8 cellular contexts compared by ENCODE assay signal in the genomic region with DNA sequence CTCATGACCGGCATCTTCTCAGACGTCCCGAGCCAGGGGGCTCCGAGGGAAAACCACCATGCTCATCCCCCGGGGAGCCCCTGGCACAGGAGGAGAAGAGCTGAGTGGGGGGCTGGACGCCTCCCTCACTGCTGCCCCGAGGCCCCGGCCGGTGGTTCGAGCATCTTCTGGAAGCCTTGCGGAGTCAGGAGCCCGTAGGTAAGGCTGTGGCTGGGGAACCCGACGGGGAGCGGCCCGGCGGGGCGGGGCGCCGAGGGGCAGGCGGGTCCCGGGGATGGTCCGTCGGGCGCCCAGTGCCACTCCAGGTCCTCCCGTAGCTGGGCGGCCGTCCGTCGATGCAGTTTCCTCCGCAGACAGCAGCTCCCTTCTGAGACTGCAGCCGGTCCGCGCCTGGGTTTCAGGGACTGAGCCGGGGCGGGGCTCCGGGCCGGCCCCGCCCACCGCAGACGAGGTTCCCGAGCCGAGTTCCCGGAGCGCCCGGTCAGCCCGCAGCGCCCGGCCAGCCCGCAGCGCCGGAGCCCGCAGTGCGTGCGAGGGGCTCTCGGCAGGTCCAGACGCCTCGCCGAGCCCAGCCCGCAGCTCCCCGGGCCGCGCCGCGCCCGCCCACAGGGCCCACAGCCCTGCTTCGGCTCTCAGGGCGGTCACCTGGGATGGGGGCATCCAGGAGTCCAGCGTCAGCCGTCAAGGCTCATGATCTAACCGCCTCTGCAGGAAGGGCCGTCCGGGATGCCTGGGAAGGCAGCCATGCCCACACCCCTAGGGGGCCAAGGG. TPM values are rescaled to one million over a fixed set of nuclear protein-coding genes. Genes with fewer than 3 reads are reported as not detected.
A peak's percentile ranks its signal among the peaks of the same experiment; 100 is the strongest.
DNase-seq lines count a peak whose midpoint lies in the region; ATAC-seq and TF ChIP-seq lines count a peak whose summit lies in the region.

Gene PGF (minus strand): TSS at position 369 of the 771 bp plus-strand sequence. CDS start 355 bp downstream, at position 14.

- H3K9me3 ChIP-seq in neutrophil: no peaks in the 10 kb centered on the region

- no peak within 1 kb of the TSS for H3K27ac ChIP-seq in neutrophil

- H3K36me3 Mint-ChIP-seq in activated naive CD4-positive, alpha-beta T cell treated with anti-CD3 and anti-CD28 coated beads for 36 hours (ENCODE audit: low read depth): no peaks in the 10 kb centered on the region
- H3K36me3 Mint-ChIP-seq in glutamatergic neuron (ENCODE audit: unreplicated experiment): no peaks in the 10 kb centered on the region

- H3K4me1 Mint-ChIP-seq in activated naive CD4-positive, alpha-beta T cell treated with anti-CD3 and anti-CD28 coated beads for 36 hours (ENCODE audit: low read depth): no peaks in the 10 kb centered on the region
- H3K4me1 Mint-ChIP-seq in glutamatergic neuron (ENCODE audit: low read depth, unreplicated experiment): peaks cover 5% of the 10 kb centered on the region

- peak in 4 of 6 experiments; percentile 10 to 40 (median 28) for DNase-seq in stimulated activated naive CD4-positive, alpha-beta T cell (lab: John Stamatoyannopoulos, UW)
- no peak for DNase-seq in stimulated activated naive CD4-positive, alpha-beta T cell treated with Interleukin-2 at 50 U/mL for 16 hours (lab: John Stamatoyannopoulos, UW)
- DNase-seq in NCI-H345 treated with DMSO at 0.1 percent for 48 hours (lab: John Stamatoyannopoulos, UW; ENCODE audit: unreplicated experiment) (peak; percentile 27), glutamatergic neuron (peak; percentile 73), NAMALWA (ENCODE audit: low spot score) (no peak)
- DNase-seq in activated naive CD4-positive, alpha-beta T cell treated with anti-CD3 and anti-CD28 coated beads for 36 hours: peak; percentile 24

- H3K4me1 ChIP-seq in neutrophil (ENCODE audit: control insufficient read depth in 1 of 2, insufficient read depth in 1 of 2, low read depth in 1 of 2, low read length in 1 of 2): peaks cover 3 to 13% of the 10 kb centered on the region in 2 experiments

- H3K9me3 Mint-ChIP-seq in activated naive CD4-positive, alpha-beta T cell treated with anti-CD3 and anti-CD28 coated beads for 36 hours: no peaks in the 10 kb centered on the region
- H3K9me3 Mint-ChIP-seq in glutamatergic neuron (ENCODE audit: unreplicated experiment): peaks cover 2% of the 10 kb centered on the region

- no peak for ATAC-seq in HG02852 (IDR thresholded peaks at IDR 0.05; ENCODE audit: unreplicated experiment)

- intact Hi-C loops in activated naive CD4-positive, alpha-beta T cell treated with anti-CD3 and anti-CD28 coated beads for 36 hours (cut with micrococcal nuclease): no loop called here

- TF ChIP-seq CTCF in glutamatergic neuron (IDR thresholded peaks at IDR 0.05; ENCODE audit: partially characterized antibody, unreplicated experiment) (no peak), neutrophil (IDR thresholded peaks at IDR 0.05) (no peak)

- H3K27me3 Mint-ChIP-seq in activated naive CD4-positive, alpha-beta T cell treated with anti-CD3 and anti-CD28 coated beads for 36 hours (ENCODE audit: low read depth): peaks cover 13% of the 10 kb centered on the region
- H3K27me3 Mint-ChIP-seq in glutamatergic neuron (ENCODE audit: unreplicated experiment): no peaks in the 10 kb centered on the region

- H3K4me3 ChIP-seq in neutrophil (ENCODE audit: low read depth in 1 of 2, low read length in 1 of 2): peak within 1 kb of the TSS; percentile 57 to 68

- peak within 1 kb of the TSS; percentile 55 for H3K4me3 Mint-ChIP-seq in activated naive CD4-positive, alpha-beta T cell treated with anti-CD3 and anti-CD28 coated beads for 36 hours
- peak within 1 kb of the TSS; percentile 40 for H3K4me3 Mint-ChIP-seq in glutamatergic neuron (ENCODE audit: unreplicated experiment)

- CTCF ChIA-PET in activated naive CD4-positive, alpha-beta T cell treated with anti-CD3 and anti-CD28 coated beads for 36 hours (lab: Charles Lee): interaction anchor here (0.9 to 1.1 kb wide), 2 partner anchors 10 to 11 kb away, joined by 3 to 6 read pairs; no protein-coding TSS in a partner anchor

- peaks cover 55% of the 10 kb centered on the region for H3K27me3 ChIP-seq in neutrophil

- H3K27ac Mint-ChIP-seq in activated naive CD4-positive, alpha-beta T cell treated with anti-CD3 and anti-CD28 coated beads for 36 hours: no peak within 1 kb of the TSS
- H3K27ac Mint-ChIP-seq in glutamatergic neuron (ENCODE audit: unreplicated experiment): peak within 1 kb of the TSS; percentile 9

- no peaks in the 10 kb centered on the region for H3K36me3 ChIP-seq in neutrophil

RNA-seq across cellular contexts. Expression of gene PGF, which starts in this region (rescaled TPM):
- total RNA-seq in activated naive CD4-positive, alpha-beta T cell treated with anti-CD3 and anti-CD28 coated beads for 36 hours: under 1 TPM in 1 of 2 experiments, not detected in 1; 0.10 TPM
- total RNA-seq in glutamatergic neuron (ENCODE audit: unreplicated experiment): 7.9 TPM

Comparison
In these comparisons a context has a peak if more than half of its experiments do, and no peak if none do; other contexts are left out.
1. DNase-seq: peak in stimulated activated naive CD4-positive, alpha-beta T cell (4 of 6), NCI-H345 treated with DMSO at 0.1 percent for 48 hours (single experiment) and glutamatergic neuron (single experiment); none in stimulated activated naive CD4-positive, alpha-beta T cell treated with Interleukin-2 at 50 U/mL for 16 hours (single experiment) and NAMALWA (single experiment).
2. Peak in DNase-seq in activated naive CD4-positive, alpha-beta T cell treated with anti-CD3 and anti-CD28 coated beads for 36 hours; RNA of the gene not detected or under 1 TPM.